ENCODE assay signal across 12 cellular contexts in genomic region chr15:61327019-61327631, GRCh38.
DNase-seq lines count a peak whose midpoint lies in the region; ATAC-seq and TF ChIP-seq lines count a peak whose summit lies in the region.
"Had no signal": no experiment of that assay in that cellular context is flagged by ENCODE, and none has a peak within 500 bp of the region (broad histone marks: within the 10 kb centered on the region; RNA-seq: fewer than 3 reads in every experiment).

No MANE protein-coding gene starts in this region.

- TF ChIP-seq POLR2A in erythroblast (IDR thresholded peaks at IDR 0.05; ENCODE audit: low read length), result no peak

- ATAC-seq in GM19043 (IDR thresholded peaks at IDR 0.05; ENCODE audit: low read depth, unreplicated experiment), result peak; percentile 88
- ATAC-seq in HG03108 (IDR thresholded peaks at IDR 0.05; ENCODE audit: unreplicated experiment), result peak; percentile 77
- peak; percentile 76 to 85 for ATAC-seq in stimulated activated naive B cell treated with anti-CD40 and anti-IgM and Interleukin-4, amounts not matched to agents 10 μg/mL and 1 μg/mL and 100 μg/mL, for 72 hours (replicated peaks)
- ATAC-seq in HG03439 (IDR thresholded peaks at IDR 0.05; ENCODE audit: unreplicated experiment), result no peak
- ATAC-seq in activated T-helper 17 cell treated with anti-CD3 and anti-CD28 coated beads, Interleukin-2, amount 50 U/mL, for 72 hours (replicated peaks), result no peak

- H3K36me3 Mint-ChIP-seq in stimulated activated naive B cell treated with anti-CD40 and anti-IgM and Interleukin-4, amounts not matched to agents 10 μg/mL and 1 μg/mL and 100 μg/mL, for 72 hours, result no peaks in the 10 kb centered on the region
- H3K36me3 Mint-ChIP-seq in activated T-helper 17 cell treated with anti-CD3 and anti-CD28 coated beads, Interleukin-2, amount 50 U/mL, for 72 hours (ENCODE audit: low read depth), result no peaks in the 10 kb centered on the region
- H3K36me3 Mint-ChIP-seq: activated naive CD8-positive, alpha-beta T cell treated with anti-CD3 and anti-CD28 coated beads, Interleukin-2, amount 10 ng/mL, durations not matched to agents 7 days and 5 days had no signal

- DNase-seq in NCI-H345 treated with DMSO at 0.1 percent for 48 hours (lab: John Stamatoyannopoulos, UW; ENCODE audit: unreplicated experiment) (peak; percentile 79), T-helper 9 cell (no peak), erythroblast (lab: John Stamatoyannopoulos, UW) (no peak)
- no peak for DNase-seq in stimulated activated naive B cell treated with anti-CD40 and anti-IgM and Interleukin-4, amounts not matched to agents 10 μg/mL and 1 μg/mL and 100 μg/mL, for 72 hours
- DNase-seq: activated CD4-positive, alpha-beta T cell treated with anti-CD3 and anti-CD28 coated beads for 1 hour; activated naive CD8-positive, alpha-beta T cell treated with anti-CD3 and anti-CD28 coated beads, Interleukin-2, amount 10 ng/mL, durations not matched to agents 7 days and 5 days; esophagus squamous epithelium; small intestine had no signal

- H3K27ac Mint-ChIP-seq in stimulated activated naive B cell treated with anti-CD40 and anti-IgM and Interleukin-4, amounts not matched to agents 10 μg/mL and 1 μg/mL and 100 μg/mL, for 72 hours, result no peak overlapping the region
- H3K27ac Mint-ChIP-seq in activated T-helper 17 cell treated with anti-CD3 and anti-CD28 coated beads, Interleukin-2, amount 50 U/mL, for 72 hours, result no peak overlapping the region
- H3K27ac Mint-ChIP-seq: activated naive CD8-positive, alpha-beta T cell treated with anti-CD3 and anti-CD28 coated beads, Interleukin-2, amount 10 ng/mL, durations not matched to agents 7 days and 5 days had no signal

- H3K27me3 Mint-ChIP-seq in stimulated activated naive B cell treated with anti-CD40 and anti-IgM and Interleukin-4, amounts not matched to agents 10 μg/mL and 1 μg/mL and 100 μg/mL, for 72 hours, result peaks cover 0 to 3% of the 10 kb centered on the region in 2 donors
- H3K27me3 Mint-ChIP-seq in activated T-helper 17 cell treated with anti-CD3 and anti-CD28 coated beads, Interleukin-2, amount 50 U/mL, for 72 hours, result peaks cover 22% of the 10 kb centered on the region

- no peak overlapping the region for H3K4me3 Mint-ChIP-seq in stimulated activated naive B cell treated with anti-CD40 and anti-IgM and Interleukin-4, amounts not matched to agents 10 μg/mL and 1 μg/mL and 100 μg/mL, for 72 hours
- no peak overlapping the region for H3K4me3 Mint-ChIP-seq in activated T-helper 17 cell treated with anti-CD3 and anti-CD28 coated beads, Interleukin-2, amount 50 U/mL, for 72 hours
- H3K4me3 Mint-ChIP-seq: activated naive CD8-positive, alpha-beta T cell treated with anti-CD3 and anti-CD28 coated beads, Interleukin-2, amount 10 ng/mL, durations not matched to agents 7 days and 5 days had no signal

- peaks cover 0 to 3% of the 10 kb centered on the region in 2 donors for H3K4me1 Mint-ChIP-seq in stimulated activated naive B cell treated with anti-CD40 and anti-IgM and Interleukin-4, amounts not matched to agents 10 μg/mL and 1 μg/mL and 100 μg/mL, for 72 hours
- no peaks in the 10 kb centered on the region for H3K4me1 Mint-ChIP-seq in activated T-helper 17 cell treated with anti-CD3 and anti-CD28 coated beads, Interleukin-2, amount 50 U/mL, for 72 hours
- H3K4me1 Mint-ChIP-seq: activated naive CD8-positive, alpha-beta T cell treated with anti-CD3 and anti-CD28 coated beads, Interleukin-2, amount 10 ng/mL, durations not matched to agents 7 days and 5 days had no signal

- H3K9me3 Mint-ChIP-seq in stimulated activated naive B cell treated with anti-CD40 and anti-IgM and Interleukin-4, amounts not matched to agents 10 μg/mL and 1 μg/mL and 100 μg/mL, for 72 hours, result peaks cover 0 to 2% of the 10 kb centered on the region in 2 donors
- no peaks in the 10 kb centered on the region for H3K9me3 Mint-ChIP-seq in activated T-helper 17 cell treated with anti-CD3 and anti-CD28 coated beads, Interleukin-2, amount 50 U/mL, for 72 hours
- H3K9me3 Mint-ChIP-seq: activated naive CD8-positive, alpha-beta T cell treated with anti-CD3 and anti-CD28 coated beads, Interleukin-2, amount 10 ng/mL, durations not matched to agents 7 days and 5 days had no signal

Comparison
In these comparisons a context has a peak if more than half of its experiments do, and no peak if none do; other contexts are left out.
1. ATAC-seq: peak in GM19043 (single experiment), HG03108 (single experiment) and stimulated activated naive B cell treated with anti-CD40 and anti-IgM and Interleukin-4, amounts not matched to agents 10 μg/mL and 1 μg/mL and 100 μg/mL, for 72 hours (2 of 2); none in HG03439 (single experiment) and activated T-helper 17 cell treated with anti-CD3 and anti-CD28 coated beads, Interleukin-2, amount 50 U/mL, for 72 hours (single experiment).